ENCODE assay signal across 1 cellular context in the genomic region with DNA sequence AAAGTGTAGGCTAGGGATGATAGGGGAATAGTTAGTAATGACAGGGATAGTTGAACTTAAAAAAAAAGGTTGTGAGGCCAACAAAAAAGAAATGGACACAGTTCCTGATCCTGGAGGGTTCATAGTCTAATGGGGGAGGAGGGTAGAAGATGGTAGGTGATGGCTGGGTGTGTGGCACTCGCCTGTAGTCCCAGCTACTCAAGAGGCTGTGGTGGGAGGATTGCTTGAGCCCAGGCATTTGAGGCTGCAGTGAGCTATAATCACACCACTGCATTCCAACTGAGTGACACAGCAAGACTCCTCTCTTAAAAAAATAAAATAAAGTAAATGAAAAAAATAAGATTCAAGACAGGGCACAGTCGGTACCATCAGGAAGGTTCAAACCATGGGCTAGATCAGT.
TF ChIP-seq lines count a peak whose summit lies in the region.

No MANE protein-coding gene starts in this region.

TF ChIP-seq in IMR-90, 13 proteins besides CTCF, POLR2A, EP300 and RAD21:
- TF ChIP-seq ELK1 (IDR thresholded peaks at IDR 0.05; ENCODE audit: borderline replicate concordance, low read depth, low read length), result no peak
- TF ChIP-seq CEBPB (IDR thresholded peaks at IDR 0.05; ENCODE audit: low read depth, low read length), result no peak
- no peak for TF ChIP-seq MAFK (IDR thresholded peaks at IDR 0.05; ENCODE audit: low read depth, low read length)
- TF ChIP-seq RFX5 (IDR thresholded peaks at IDR 0.05; ENCODE audit: low read depth, low read length), result no peak
- no peak for TF ChIP-seq MXI1 (IDR thresholded peaks at IDR 0.05; ENCODE audit: borderline replicate concordance, low read depth, low read length)
- no peak for TF ChIP-seq MAZ (IDR thresholded peaks at IDR 0.05; ENCODE audit: borderline replicate concordance, low read depth, low read length)
- no peak for TF ChIP-seq BHLHE40 (IDR thresholded peaks at IDR 0.05; ENCODE audit: low read depth, low read length)
- no peak for TF ChIP-seq RCOR1 (IDR thresholded peaks at IDR 0.05; ENCODE audit: insufficient replicate concordance, low read length)
- no peak for TF ChIP-seq NFE2L2 (IDR thresholded peaks at IDR 0.05; ENCODE audit: low read depth, low read length)
- TF ChIP-seq SMC3 (IDR thresholded peaks at IDR 0.05; ENCODE audit: low read depth, low read length), result no peak
- TF ChIP-seq CHD1 (IDR thresholded peaks at IDR 0.05; ENCODE audit: low read depth, low read length), result no peak
- TF ChIP-seq FOS (IDR thresholded peaks at IDR 0.05; ENCODE audit: low read depth, low read length), result no peak
- TF ChIP-seq, protein P1, sequence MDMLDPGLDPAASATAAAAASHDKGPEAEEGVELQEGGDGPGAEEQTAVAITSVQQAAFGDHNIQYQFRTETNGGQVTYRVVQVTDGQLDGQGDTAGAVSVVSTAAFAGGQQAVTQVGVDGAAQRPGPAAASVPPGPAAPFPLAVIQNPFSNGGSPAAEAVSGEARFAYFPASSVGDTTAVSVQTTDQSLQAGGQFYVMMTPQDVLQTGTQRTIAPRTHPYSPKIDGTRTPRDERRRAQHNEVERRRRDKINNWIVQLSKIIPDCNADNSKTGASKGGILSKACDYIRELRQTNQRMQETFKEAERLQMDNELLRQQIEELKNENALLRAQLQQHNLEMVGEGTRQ (IDR thresholded peaks at IDR 0.05; ENCODE audit: low read depth, low read length), result no peak
